ENCODE assay signal across 15 cellular contexts in the genomic region with DNA sequence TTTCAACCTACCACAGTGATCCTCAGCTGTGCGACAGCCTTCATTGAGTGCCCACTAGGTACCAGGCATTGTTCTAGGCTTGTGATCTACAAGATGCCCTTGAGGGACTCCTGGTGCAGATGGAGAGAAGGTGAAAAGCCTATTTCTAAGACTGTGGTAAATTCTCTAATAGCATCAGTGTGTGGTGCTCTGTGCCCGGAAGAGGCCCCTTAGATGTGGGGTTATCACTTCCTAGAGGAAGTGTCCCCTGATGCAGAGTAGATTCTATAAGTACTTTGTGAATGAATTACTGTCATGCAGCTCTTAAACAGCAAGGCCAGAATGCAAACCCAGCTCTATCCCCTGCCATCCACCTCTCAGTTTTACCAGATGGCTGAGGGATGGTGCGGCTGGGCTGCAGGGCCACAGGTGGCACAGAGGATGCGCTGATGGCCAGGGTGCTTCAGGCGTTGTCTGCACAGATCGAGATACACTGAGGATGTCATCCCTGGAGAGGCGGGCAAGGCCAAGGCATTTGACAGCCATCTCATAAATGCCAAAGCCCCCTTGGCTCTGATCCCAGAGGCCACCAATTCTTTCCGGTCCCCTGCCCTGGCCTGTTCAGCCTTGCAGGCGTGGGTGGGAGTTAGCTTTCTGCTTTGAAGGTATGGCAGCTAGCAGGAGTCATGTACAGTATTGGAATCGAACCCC.
DNase-seq lines count a peak whose midpoint lies in the region; ATAC-seq, FAIRE-seq and TF ChIP-seq lines count a peak whose summit lies in the region.
"Had no signal": no experiment of that assay in that cellular context is flagged by ENCODE, and none has a peak within 500 bp of the region (broad histone marks: within the 10 kb centered on the region; RNA-seq: fewer than 3 reads in every experiment).

No MANE protein-coding gene starts in this region.

- no peaks in the 10 kb centered on the region for H3K9me3 ChIP-seq in CD8-positive, alpha-beta T cell (ENCODE audit: low read length)
- no peaks in the 10 kb centered on the region for H3K9me3 ChIP-seq in mesenchymal stem cell (ENCODE audit: control insufficient read depth, low read length)
- H3K9me3 ChIP-seq: vagina had no signal

- H3K27ac Mint-ChIP-seq in CD8-positive, alpha-beta T cell, result no peak overlapping the region
- H3K27ac Mint-ChIP-seq in central memory CD8-positive, alpha-beta T cell (ENCODE audit: low read depth), result no peak overlapping the region
- H3K27ac Mint-ChIP-seq: neural progenitor cell had no signal

- no peak overlapping the region for H2BK12ac ChIP-seq in mesenchymal stem cell (ENCODE audit: low read length in 2 of 2)

- H2BK15ac ChIP-seq in mesenchymal stem cell (ENCODE audit: low read depth, poor library complexity, severe bottlenecking), result no peak overlapping the region

- no peaks in the 10 kb centered on the region for H3K79me1 ChIP-seq in mesenchymal stem cell (replicated peaks; ENCODE audit: low read length, poor library complexity, severe bottlenecking)

- H3K4ac ChIP-seq in mesenchymal stem cell (ENCODE audit: low read depth in 1 of 2, low read length in 2 of 2), result no peak overlapping the region

- H3K4me1 ChIP-seq in CD8-positive, alpha-beta T cell (ENCODE audit: insufficient read depth, low read length), result peaks cover 19% of the 10 kb centered on the region
- H3K4me1 ChIP-seq in mesenchymal stem cell (ENCODE audit: control insufficient read depth, insufficient read depth, low read depth, low read length), result no peaks in the 10 kb centered on the region
- H3K4me1 ChIP-seq: neural progenitor cell had no signal

- H3K23ac ChIP-seq in mesenchymal stem cell (ENCODE audit: low read length in 2 of 2), result no peak overlapping the region

- H4K91ac ChIP-seq in mesenchymal stem cell (ENCODE audit: low read length), result no peak overlapping the region

- no peak overlapping the region for H2AK5ac ChIP-seq in mesenchymal stem cell (ENCODE audit: low read length, severe bottlenecking)

- POLR2A ChIA-PET in CD8-positive, alpha-beta T cell (lab: Charles Lee), result interaction anchor here (0.7 to 1.1 kb wide), 2 partner anchors 15 to 47 kb away, joined by 3 read pairs; no protein-coding TSS in a partner anchor

- H3K14ac ChIP-seq in mesenchymal stem cell (ENCODE audit: low read length in 2 of 2), result no peak overlapping the region

- no peak overlapping the region for H3K4me2 ChIP-seq in mesenchymal stem cell (ENCODE audit: low read length, poor library complexity, severe bottlenecking)
- H3K4me2 ChIP-seq: neural progenitor cell had no signal

- peak; percentile 80 for ATAC-seq in CD8-positive, alpha-beta T cell
- peak; percentile 52; the same call in 2 of the 3 replicates for ATAC-seq in SK-N-SH treated with all-trans-retinoic acid at 6 μM for 48 hours
- ATAC-seq in central memory CD8-positive, alpha-beta T cell (replicated peaks; ENCODE audit: extremely low read depth, poor library complexity, severe bottlenecking), result peak; percentile 85

- no peak overlapping the region for H2BK5ac ChIP-seq in mesenchymal stem cell (ENCODE audit: low read depth, low read length, poor library complexity, severe bottlenecking)

- TF ChIP-seq CTCF in CD8-positive, alpha-beta T cell (IDR thresholded peaks at IDR 0.05), result no peak

- peak overlapping the region; percentile 35 for H3K4me3 Mint-ChIP-seq in CD8-positive, alpha-beta T cell
- H3K4me3 Mint-ChIP-seq in central memory CD8-positive, alpha-beta T cell, result no peak overlapping the region
- H3K4me3 Mint-ChIP-seq: neural progenitor cell had no signal

- peaks cover 12% of the 10 kb centered on the region for H3K27me3 Mint-ChIP-seq in CD8-positive, alpha-beta T cell (ENCODE audit: low read depth)
- peaks cover 8% of the 10 kb centered on the region for H3K27me3 Mint-ChIP-seq in central memory CD8-positive, alpha-beta T cell

- intact Hi-C loops in CD8-positive, alpha-beta T cell (cut with DNase I, micrococcal nuclease), result loop anchor here in 1 of 2 experiments (10.0 kb wide), 1 partner anchor 57 kb away; no protein-coding TSS in a partner anchor

- peak overlapping the region; percentile 28 for H3K27ac ChIP-seq in CD8-positive, alpha-beta T cell (ENCODE audit: low read depth, low read length)
- no peak overlapping the region for H3K27ac ChIP-seq in mesenchymal stem cell (ENCODE audit: low read length, poor library complexity, severe bottlenecking)
- H3K27ac ChIP-seq: neural progenitor cell, vagina had no signal

- H3K27me3 ChIP-seq in CD8-positive, alpha-beta T cell (ENCODE audit: insufficient read depth, low read length), result no peaks in the 10 kb centered on the region
- peaks cover 30 to 37% of the 10 kb centered on the region in 2 experiments for H3K27me3 ChIP-seq in mesenchymal stem cell (ENCODE audit: control insufficient read depth in 1 of 2, insufficient read depth in 1 of 2, low read length in 2 of 2)
- H3K27me3 ChIP-seq: neural progenitor cell, vagina had no signal

- no peak overlapping the region for H3K9ac ChIP-seq in mesenchymal stem cell (ENCODE audit: low read length)
- H3K9ac ChIP-seq: neural progenitor cell had no signal

- no peaks in the 10 kb centered on the region for H3K36me3 Mint-ChIP-seq in CD8-positive, alpha-beta T cell
- H3K36me3 Mint-ChIP-seq in central memory CD8-positive, alpha-beta T cell (ENCODE audit: insufficient read depth), result no peaks in the 10 kb centered on the region
- H3K36me3 Mint-ChIP-seq: neural progenitor cell had no signal

- H3K4me1 Mint-ChIP-seq in CD8-positive, alpha-beta T cell (ENCODE audit: low read depth), result peaks cover 18% of the 10 kb centered on the region
- H3K4me1 Mint-ChIP-seq in central memory CD8-positive, alpha-beta T cell, result peaks cover 25% of the 10 kb centered on the region

- H4K8ac ChIP-seq in mesenchymal stem cell (ENCODE audit: low read length), result no peak overlapping the region

- no peak overlapping the region for H3K18ac ChIP-seq in mesenchymal stem cell (ENCODE audit: low read depth in 1 of 2, low read length in 2 of 2)

- 95% methylated on average over 9 of the region's 10 CpGs for WGBS in mesenchymal stem cell

- CTCF ChIA-PET in CD8-positive, alpha-beta T cell (lab: Charles Lee), result interaction anchor here (1.0 kb wide), 1 partner anchor 8 kb away, joined by 3 read pairs; no protein-coding TSS in a partner anchor

- no peak overlapping the region for H2AFZ ChIP-seq in mesenchymal stem cell (ENCODE audit: low read depth, low read length)
- H2AFZ ChIP-seq: neural progenitor cell had no signal

- H3K36me3 ChIP-seq in CD8-positive, alpha-beta T cell (ENCODE audit: insufficient read depth, low read length), result no peaks in the 10 kb centered on the region
- no peaks in the 10 kb centered on the region for H3K36me3 ChIP-seq in mesenchymal stem cell (ENCODE audit: control insufficient read depth in 1 of 2, insufficient read depth in 2 of 2, low read depth in 1 of 2, low read length in 2 of 2)
- H3K36me3 ChIP-seq: neural progenitor cell, vagina had no signal

- FAIRE-seq in urothelium cell line (lab: Jason Lieb, UNC), result no peak
- FAIRE-seq: A204.1 had no signal

- H3K9me3 Mint-ChIP-seq in CD8-positive, alpha-beta T cell, result no peaks in the 10 kb centered on the region
- H3K9me3 Mint-ChIP-seq in central memory CD8-positive, alpha-beta T cell, result no peaks in the 10 kb centered on the region
- H3K9me3 Mint-ChIP-seq: neural progenitor cell had no signal

- H2BK120ac ChIP-seq in mesenchymal stem cell (ENCODE audit: low read depth, low read length), result no peak overlapping the region

- DNase-seq in NCI-H2171 treated with DMSO at 0.1 percent for 48 hours (lab: John Stamatoyannopoulos, UW), result peak; percentile 18
- DNase-seq in NCI-H2171 (lab: John Stamatoyannopoulos, UW), result no peak
- no peak for DNase-seq in CD8-positive, alpha-beta T cell
- DNase-seq in central memory CD8-positive, alpha-beta T cell (ENCODE audit: low spot score in 2 of 2), result peak in 1 of 2 donors; percentile 14
- no peak for DNase-seq in mesenchymal stem cell
- DNase-seq in urothelium cell line (ENCODE audit: low spot score), result no peak
- DNase-seq in NCI-H69 (lab: John Stamatoyannopoulos, UW), result no peak
- DNase-seq: caudate nucleus, GOT3, NCI-H510A, OCI-M1 had no signal

- H3K4me3 ChIP-seq in CD8-positive, alpha-beta T cell (ENCODE audit: low read depth, low read length), result no peak overlapping the region
- no peak overlapping the region for H3K4me3 ChIP-seq in mesenchymal stem cell (ENCODE audit: insufficient read depth in 1 of 2, low read depth in 1 of 2, low read length in 2 of 2)
- H3K4me3 ChIP-seq: neural progenitor cell, vagina had no signal

TF ChIP-seq in SK-N-SH treated with all-trans-retinoic acid at 6 μM for 48 hours, 23 proteins besides CTCF, POLR2A, EP300 and RAD21:
- TF ChIP-seq ZFP30 (CRISPR knock-in tag; IDR thresholded peaks at IDR 0.05) (no peak), ZNF565 (CRISPR knock-in tag; conservative IDR thresholded peaks at IDR 0.05; ENCODE audit: low read depth) (no peak), TCF4 (CRISPR knock-in tag; IDR thresholded peaks at IDR 0.05; ENCODE audit: borderline replicate concordance) (peak; percentile 49; the same call in 1 of the 2 replicates)
- TF ChIP-seq, protein P1, sequence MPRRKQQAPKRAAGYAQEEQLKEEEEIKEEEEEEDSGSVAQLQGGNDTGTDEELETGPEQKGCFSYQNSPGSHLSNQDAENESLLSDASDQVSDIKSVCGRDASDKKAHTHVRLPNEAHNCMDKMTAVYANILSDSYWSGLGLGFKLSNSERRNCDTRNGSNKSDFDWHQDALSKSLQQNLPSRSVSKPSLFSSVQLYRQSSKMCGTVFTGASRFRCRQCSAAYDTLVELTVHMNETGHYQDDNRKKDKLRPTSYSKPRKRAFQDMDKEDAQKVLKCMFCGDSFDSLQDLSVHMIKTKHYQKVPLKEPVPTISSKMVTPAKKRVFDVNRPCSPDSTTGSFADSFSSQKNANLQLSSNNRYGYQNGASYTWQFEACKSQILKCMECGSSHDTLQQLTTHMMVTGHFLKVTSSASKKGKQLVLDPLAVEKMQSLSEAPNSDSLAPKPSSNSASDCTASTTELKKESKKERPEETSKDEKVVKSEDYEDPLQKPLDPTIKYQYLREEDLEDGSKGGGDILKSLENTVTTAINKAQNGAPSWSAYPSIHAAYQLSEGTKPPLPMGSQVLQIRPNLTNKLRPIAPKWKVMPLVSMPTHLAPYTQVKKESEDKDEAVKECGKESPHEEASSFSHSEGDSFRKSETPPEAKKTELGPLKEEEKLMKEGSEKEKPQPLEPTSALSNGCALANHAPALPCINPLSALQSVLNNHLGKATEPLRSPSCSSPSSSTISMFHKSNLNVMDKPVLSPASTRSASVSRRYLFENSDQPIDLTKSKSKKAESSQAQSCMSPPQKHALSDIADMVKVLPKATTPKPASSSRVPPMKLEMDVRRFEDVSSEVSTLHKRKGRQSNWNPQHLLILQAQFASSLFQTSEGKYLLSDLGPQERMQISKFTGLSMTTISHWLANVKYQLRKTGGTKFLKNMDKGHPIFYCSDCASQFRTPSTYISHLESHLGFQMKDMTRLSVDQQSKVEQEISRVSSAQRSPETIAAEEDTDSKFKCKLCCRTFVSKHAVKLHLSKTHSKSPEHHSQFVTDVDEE (CRISPR knock-in tag; IDR thresholded peaks at IDR 0.05), result peak; percentile 41; the same call in 1 of the 2 replicates
